ENCODE assay signal across 2 cellular contexts in genomic region chr1:26277719-26278118, GRCh38.
TF ChIP-seq lines count a peak whose summit lies in the region.

No MANE protein-coding gene starts in this region.

TF ChIP-seq in SK-N-SH, 30 proteins besides CTCF, POLR2A, EP300 and RAD21:
- TF ChIP-seq EZH2phosphoT487 (IDR thresholded peaks at IDR 0.05; ENCODE audit: borderline replicate concordance, low read depth) (no peak), GATA2 (CRISPR knock-in tag; IDR thresholded peaks at IDR 0.05) (no peak), USF1 (IDR thresholded peaks at IDR 0.05; ENCODE audit: borderline replicate concordance, low read depth) (no peak), CHD2 (IDR thresholded peaks at IDR 0.05; ENCODE audit: low read length, partially characterized antibody) (no peak), MXI1 (IDR thresholded peaks at IDR 0.05; ENCODE audit: low read depth, low read length) (no peak), RFX5 (IDR thresholded peaks at IDR 0.05; ENCODE audit: low read length) (no peak), SIN3A (IDR thresholded peaks at IDR 0.05; ENCODE audit: borderline replicate concordance, low read depth, low read length) (no peak), ZBTB33 (IDR thresholded peaks at IDR 0.05; ENCODE audit: borderline replicate concordance, low read depth) (no peak), TAF1 (IDR thresholded peaks at IDR 0.05; ENCODE audit: borderline replicate concordance, low read depth, low read length) (no peak), REST (IDR thresholded peaks at IDR 0.05; ENCODE audit: low read depth, low read length) (no peak), IRF3 (IDR thresholded peaks at IDR 0.05; ENCODE audit: low read depth, low read length) (no peak), NFIC (IDR thresholded peaks at IDR 0.05; ENCODE audit: borderline replicate concordance) (no peak), POLR2AphosphoS5 (IDR thresholded peaks at IDR 0.05; ENCODE audit: low read depth, low read length) (no peak), FOXJ3 (CRISPR knock-in tag; IDR thresholded peaks at IDR 0.05) (no peak), MEF2A (IDR thresholded peaks at IDR 0.05; ENCODE audit: borderline replicate concordance, low read depth) (no peak)
TF ChIP-seq in SK-N-SH: peak in this region for 0.

TF ChIP-seq in SK-N-SH treated with all-trans-retinoic acid at 6 μM for 48 hours, 23 proteins besides CTCF, POLR2A, EP300 and RAD21:
- no peak for TF ChIP-seq ARNTL (CRISPR knock-in tag; IDR thresholded peaks at IDR 0.05; ENCODE audit: borderline replicate concordance, low read depth)
- TF ChIP-seq CSDC2 (CRISPR knock-in tag; IDR thresholded peaks at IDR 0.05): no peak
- TF ChIP-seq TCF4 (CRISPR knock-in tag; IDR thresholded peaks at IDR 0.05; ENCODE audit: borderline replicate concordance): no peak
- no peak for TF ChIP-seq ISL1 (CRISPR knock-in tag; IDR thresholded peaks at IDR 0.05)
- no peak for TF ChIP-seq OSR1 (CRISPR knock-in tag; IDR thresholded peaks at IDR 0.05)
- TF ChIP-seq CREB5 (CRISPR knock-in tag; IDR thresholded peaks at IDR 0.05; ENCODE audit: low read depth): no peak
- TF ChIP-seq GLIS3 (CRISPR knock-in tag; IDR thresholded peaks at IDR 0.05): no peak
- TF ChIP-seq TSHZ2 (CRISPR knock-in tag; IDR thresholded peaks at IDR 0.05): no peak
- TF ChIP-seq ZNF565 (CRISPR knock-in tag; conservative IDR thresholded peaks at IDR 0.05; ENCODE audit: low read depth): no peak
- no peak for TF ChIP-seq ZC3H10 (CRISPR knock-in tag; IDR thresholded peaks at IDR 0.05)
- no peak for TF ChIP-seq ZFP3 (CRISPR knock-in tag; IDR thresholded peaks at IDR 0.05)
- TF ChIP-seq SNAI2 (CRISPR knock-in tag; IDR thresholded peaks at IDR 0.05): no peak
- TF ChIP-seq PATZ1 (CRISPR knock-in tag; IDR thresholded peaks at IDR 0.05; ENCODE audit: borderline replicate concordance): no peak
- TF ChIP-seq TOX (CRISPR knock-in tag; IDR thresholded peaks at IDR 0.05; ENCODE audit: borderline replicate concordance): no peak
